33 cellular contexts compared by ENCODE assay signal in genomic region chr5:167406503-167406902, GRCh38.
DNase-seq lines count a peak whose midpoint lies in the region; ATAC-seq and TF ChIP-seq lines count a peak whose summit lies in the region.
"Had no signal": no experiment of that assay in that cellular context is flagged by ENCODE, and none has a peak within 500 bp of the region (broad histone marks: within the 10 kb centered on the region; RNA-seq: fewer than 3 reads in every experiment).

No MANE protein-coding gene starts in this region.

- no peaks in the 10 kb centered on the region for H3K9me2 ChIP-seq in SK-N-SH

- no peaks in the 10 kb centered on the region for H3K9me3 ChIP-seq in SK-N-SH
- no peaks in the 10 kb centered on the region for H3K9me3 ChIP-seq in trophoblast cell (ENCODE audit: insufficient read depth, low read depth, low read length)
- no peaks in the 10 kb centered on the region for H3K9me3 ChIP-seq in stomach
- H3K9me3 ChIP-seq: A549; BE2C; BLaER1; BLaER1 treated with 17β-estradiol and CSF1 and Interleukin-3, amounts not matched to agents 10 nM and 100 nM; Caco-2 had no signal

- H2BK5ac ChIP-seq in trophoblast cell (ENCODE audit: low read depth, low read length, poor library complexity) = no peak overlapping the region

- no peak overlapping the region for H3K4ac ChIP-seq in trophoblast cell (ENCODE audit: low read depth, low read length)

- no peak overlapping the region for H3K27ac ChIP-seq in SK-N-SH (ENCODE audit: low read depth in 2 of 2, low read length in 1 of 2)
- H3K27ac ChIP-seq in trophoblast cell (ENCODE audit: low read depth, low read length) = no peak overlapping the region
- H3K27ac ChIP-seq in stomach = no peak overlapping the region
- H3K27ac ChIP-seq: 22Rv1; A549; BLaER1; BLaER1 treated with 17β-estradiol and CSF1 and Interleukin-3, amounts not matched to agents 10 nM and 100 nM; C4-2B had no signal

- no peak overlapping the region for H3K4me3 ChIP-seq in SK-N-SH (ENCODE audit: low read depth in 2 of 2, low read length in 1 of 2)
- no peak overlapping the region for H3K4me3 ChIP-seq in trophoblast cell (ENCODE audit: low read depth, low read length)
- no peak overlapping the region for H3K4me3 ChIP-seq in stomach
- H3K4me3 ChIP-seq: A549; BLaER1; BLaER1 treated with 17β-estradiol and CSF1 and Interleukin-3, amounts not matched to agents 10 nM and 100 nM had no signal

- H3F3A ChIP-seq in SK-N-SH (replicated peaks; ENCODE audit: insufficient read depth) = no peaks in the 10 kb centered on the region

- H3K9ac ChIP-seq in SK-N-SH (no peak overlapping the region), trophoblast cell (ENCODE audit: low read length) (no peak overlapping the region)
- H3K9ac ChIP-seq: BLaER1; BLaER1 treated with 17β-estradiol and CSF1 and Interleukin-3, amounts not matched to agents 10 nM and 100 nM had no signal

- no peak overlapping the region for H3K14ac ChIP-seq in trophoblast cell (ENCODE audit: low read length)

- H2BK120ac ChIP-seq in trophoblast cell (ENCODE audit: insufficient read depth, low read length, poor library complexity) = no peak overlapping the region

- no peak for TF ChIP-seq RAD21 in SK-N-SH (IDR thresholded peaks at IDR 0.05; ENCODE audit: low read length)

- H3K36me3 ChIP-seq in SK-N-SH (replicated peaks in 1 of 2; ENCODE audit: control insufficient read depth in 1 of 2, insufficient read depth in 2 of 2, low read length in 1 of 2) (no peaks in the 10 kb centered on the region), trophoblast cell (ENCODE audit: control insufficient read depth in 1 of 2, insufficient read depth in 2 of 2, low read length in 2 of 2) (no peaks in the 10 kb centered on the region), stomach (no peaks in the 10 kb centered on the region)
- H3K36me3 ChIP-seq: BE2C; BLaER1; BLaER1 treated with 17β-estradiol and CSF1 and Interleukin-3, amounts not matched to agents 10 nM and 100 nM had no signal

- H3K4me2 ChIP-seq in SK-N-SH (no peak overlapping the region), trophoblast cell (ENCODE audit: low read length) (no peak overlapping the region)
- H3K4me2 ChIP-seq: A549; BLaER1; BLaER1 treated with 17β-estradiol and CSF1 and Interleukin-3, amounts not matched to agents 10 nM and 100 nM had no signal

- no peak overlapping the region for H4K91ac ChIP-seq in trophoblast cell (ENCODE audit: low read depth, low read length)

- no peaks in the 10 kb centered on the region for H3K79me2 ChIP-seq in SK-N-SH (ENCODE audit: insufficient read depth)
- H3K79me2 ChIP-seq in trophoblast cell (ENCODE audit: control insufficient read depth, insufficient read depth, low read length, poor library complexity) = no peaks in the 10 kb centered on the region

- CTCF ChIA-PET in SK-N-SH (lab: Yijun Ruan, JAX) = no interaction called here

- H4K12ac ChIP-seq in trophoblast cell (ENCODE audit: low read depth, low read length) = no peak overlapping the region

- no peak for TF ChIP-seq EP300 in SK-N-SH (IDR thresholded peaks at IDR 0.05; ENCODE audit: borderline replicate concordance in 1 of 2, low read depth in 1 of 2, low read length in 1 of 2)
- no peak for TF ChIP-seq EP300 in stomach (IDR thresholded peaks at IDR 0.05)

- no peak overlapping the region for H2BK12ac ChIP-seq in trophoblast cell (ENCODE audit: low read length)

- no peak overlapping the region for H2AFZ ChIP-seq in SK-N-SH (ENCODE audit: low read depth)
- H2AFZ ChIP-seq in trophoblast cell (ENCODE audit: insufficient read depth, low read length, poor library complexity) = no peak overlapping the region

- POLR2A ChIA-PET in SK-N-SH (lab: Yijun Ruan, JAX) = no interaction called here

- H3K27me3 ChIP-seq in SK-N-SH (ENCODE audit: insufficient read depth) = no peaks in the 10 kb centered on the region
- H3K27me3 ChIP-seq in trophoblast cell (ENCODE audit: insufficient read depth, low read length) = no peaks in the 10 kb centered on the region
- H3K27me3 ChIP-seq in stomach = no peaks in the 10 kb centered on the region
- H3K27me3 ChIP-seq: BE2C; BLaER1; BLaER1 treated with 17β-estradiol and CSF1 and Interleukin-3, amounts not matched to agents 10 nM and 100 nM had no signal

- ATAC-seq in SK-N-SH treated with all-trans-retinoic acid at 6 μM for 48 hours = no peak
- ATAC-seq: A549; CD8-positive, alpha-beta T cell had no signal

- no peak overlapping the region for H4K8ac ChIP-seq in trophoblast cell (ENCODE audit: low read depth, low read length)

- no peaks in the 10 kb centered on the region for H4K20me1 ChIP-seq in SK-N-SH (ENCODE audit: insufficient read depth)
- H4K20me1 ChIP-seq: BLaER1; BLaER1 treated with 17β-estradiol and CSF1 and Interleukin-3, amounts not matched to agents 10 nM and 100 nM had no signal

- no peak overlapping the region for H3K18ac ChIP-seq in trophoblast cell (ENCODE audit: low read length)

- no peak overlapping the region for H3K23ac ChIP-seq in trophoblast cell (ENCODE audit: low read length)

- H2AK5ac ChIP-seq in trophoblast cell (ENCODE audit: low read length) = no peak overlapping the region

- H3K79me1 ChIP-seq in trophoblast cell (ENCODE audit: low read length) = no peaks in the 10 kb centered on the region

- DNase-seq in SK-N-SH = no peak
- DNase-seq in EH (ENCODE audit: low read depth) = peak; percentile 4
- peak; percentile 25 for DNase-seq in amniotic epithelial cell (ENCODE audit: low read depth)
- DNase-seq in trophoblast cell = peak; percentile 19 to 80
- no peak for DNase-seq in stomach
- DNase-seq in Kasumi-1 (lab: John Stamatoyannopoulos, UW) = no peak
- no peak for DNase-seq in GM19240 (ENCODE audit: insufficient read length, low spot score)
- DNase-seq: 8988T; ACHN; AML-193; BE2C; C1 segment of cervical spinal cord; Caco-2; Calu3; CD4-positive, alpha-beta memory T cell; CD4-positive, alpha-beta T cell; CD4-positive, CD25-positive, alpha-beta regulatory T cell; CD8-positive, alpha-beta memory T cell; CD8-positive, alpha-beta T cell; COR-L47; DMS 273 treated with DMSO at 0.1 percent for 48 hours; DMS153; DMS53; DMS79; DMS79 treated with DMSO at 0.1 percent for 48 hours; DND-41; EL had no signal

- intact Hi-C loops in stomach (cut with DNase I; ENCODE audit: low total_unique reads) = no loop called here

- TF ChIP-seq POLR2A in stomach (IDR thresholded peaks at IDR 0.05) = no peak

- no peaks in the 10 kb centered on the region; a peak in 1 of 4 replicates for H3K4me1 ChIP-seq in SK-N-SH (ENCODE audit: control insufficient read depth in 1 of 2, insufficient read depth in 2 of 2, low read depth in 1 of 2, low read length in 1 of 2)
- H3K4me1 ChIP-seq in trophoblast cell (ENCODE audit: control insufficient read depth in 1 of 2, insufficient read depth in 2 of 2, low read length in 2 of 2) = no peaks in the 10 kb centered on the region
- H3K4me1 ChIP-seq in stomach = no peaks in the 10 kb centered on the region
- H3K4me1 ChIP-seq: A549, BE2C, Caco-2 had no signal

- no peak for TF ChIP-seq CTCF in SK-N-SH (IDR thresholded peaks at IDR 0.05)
- no peak for TF ChIP-seq CTCF in stomach (IDR thresholded peaks at IDR 0.05)

TF ChIP-seq in SK-N-SH treated with all-trans-retinoic acid at 6 μM for 48 hours, 23 proteins besides CTCF, POLR2A, EP300 and RAD21:
- TF ChIP-seq POU6F1 (CRISPR knock-in tag; IDR thresholded peaks at IDR 0.05; ENCODE audit: borderline replicate concordance, low read depth) (no peak), ISL1 (CRISPR knock-in tag; IDR thresholded peaks at IDR 0.05) (peak; percentile 78)

TF ChIP-seq in SK-N-SH, 30 proteins besides CTCF, POLR2A, EP300 and RAD21:
- TF ChIP-seq ELF1 (IDR thresholded peaks at IDR 0.05) (no peak), RXRA (IDR thresholded peaks at IDR 0.05; ENCODE audit: borderline replicate concordance, low read depth) (no peak), USF2 (IDR thresholded peaks at IDR 0.05; ENCODE audit: borderline replicate concordance, low read depth, low read length) (no peak)
TF ChIP-seq in SK-N-SH: peak in this region for 0.

Comparison
In these comparisons a context has a peak if more than half of its experiments do, and no peak if none do; other contexts are left out.
1. DNase-seq: peak in EH (single experiment), amniotic epithelial cell (single experiment) and trophoblast cell (2 of 2); none in SK-N-SH (single experiment), stomach (single experiment), Kasumi-1 (0 of 2) and GM19240 (single experiment).